In genomic region chr10:77358666-77359065, GRCh38 we compare ENCODE assay signal across 13 cellular contexts.
"Had no signal": no experiment of that assay in that cellular context is flagged by ENCODE, and none has a peak within 500 bp of the region (broad histone marks: within the 10 kb centered on the region; RNA-seq: fewer than 3 reads in every experiment).

No MANE protein-coding gene starts in this region.

- H3K9me3 Mint-ChIP-seq: activated T-cell treated with anti-CD3 and anti-CD28 coated beads, Interleukin-2, amount 50 U/mL, for 24 hours had no signal

- H3K27ac ChIP-seq: breast epithelium, right atrium auricular region, skin epidermis had no signal

- ATAC-seq: activated CD8-positive, alpha-beta memory T cell treated with anti-CD3 and anti-CD28 coated beads, Interleukin-2, amount 10 ng/mL, durations not matched to agents 7 days and 5 days; activated naive CD4-positive, alpha-beta T cell treated with anti-CD3 and anti-CD28 coated beads, Interleukin-2, amount 50 U/mL, for 72 hours; left ventricle myocardium superior; stimulated activated naive CD8-positive, alpha-beta T cell treated with anti-CD3 and anti-CD28 coated beads, Interleukin-15, amount 100 ng/mL, for 72 hours had no signal

- H3K36me3 ChIP-seq: breast epithelium, right atrium auricular region had no signal

- H3K36me3 Mint-ChIP-seq: activated CD8-positive, alpha-beta memory T cell treated with anti-CD3 and anti-CD28 coated beads, Interleukin-2, amount 10 ng/mL, durations not matched to agents 7 days and 5 days; activated naive CD4-positive, alpha-beta T cell treated with anti-CD3 and anti-CD28 coated beads, Interleukin-2, amount 50 U/mL, for 72 hours had no signal

- H3K4me3 ChIP-seq: breast epithelium, right atrium auricular region, skin epidermis had no signal

- H3K4me3 Mint-ChIP-seq: activated CD8-positive, alpha-beta memory T cell treated with anti-CD3 and anti-CD28 coated beads, Interleukin-2, amount 10 ng/mL, durations not matched to agents 7 days and 5 days; activated T-cell treated with anti-CD3 and anti-CD28 coated beads, Interleukin-2, amount 50 U/mL, for 24 hours; stimulated activated naive CD8-positive, alpha-beta T cell treated with anti-CD3 and anti-CD28 coated beads, Interleukin-15, amount 100 ng/mL, for 72 hours had no signal

- H3K9me3 ChIP-seq: breast epithelium, right atrium auricular region had no signal

- DNase-seq: activated CD4-positive, alpha-beta T cell treated with anti-CD3 and anti-CD28 coated beads for 1 hour; activated CD4-positive, alpha-beta T cell treated with anti-CD3 and anti-CD28 coated beads, Interleukin-2, amount 50 U/mL, for 48 hours; activated CD8-positive, alpha-beta memory T cell treated with anti-CD3 and anti-CD28 coated beads, Interleukin-2, amount 10 ng/mL, durations not matched to agents 7 days and 5 days; activated effector memory CD4-positive, alpha-beta T cell treated with anti-CD3 and anti-CD28 coated beads, Interleukin-2, amount 50 U/mL, for 16 hours; activated T-cell treated with anti-CD3 and anti-CD28 coated beads, Interleukin-2, amount 50 U/mL, for 24 hours; amniotic stem cell; left ventricle myocardium superior; stimulated activated CD4-positive, alpha-beta T cell treated with anti-CD3 and anti-CD28 coated beads, Interleukin-4, amount 100 ng/mL, for 4 hours; stimulated activated naive CD8-positive, alpha-beta T cell treated with anti-CD3 and anti-CD28 coated beads, Interleukin-15, amount 100 ng/mL, for 72 hours had no signal

- H3K4me1 Mint-ChIP-seq: activated CD8-positive, alpha-beta memory T cell treated with anti-CD3 and anti-CD28 coated beads, Interleukin-2, amount 10 ng/mL, durations not matched to agents 7 days and 5 days; stimulated activated naive CD8-positive, alpha-beta T cell treated with anti-CD3 and anti-CD28 coated beads, Interleukin-15, amount 100 ng/mL, for 72 hours had no signal

- H3K27me3 ChIP-seq: breast epithelium, right atrium auricular region had no signal

- H3K27ac Mint-ChIP-seq: activated CD8-positive, alpha-beta memory T cell treated with anti-CD3 and anti-CD28 coated beads, Interleukin-2, amount 10 ng/mL, durations not matched to agents 7 days and 5 days; activated naive CD4-positive, alpha-beta T cell treated with anti-CD3 and anti-CD28 coated beads, Interleukin-2, amount 50 U/mL, for 72 hours; activated T-cell treated with anti-CD3 and anti-CD28 coated beads, Interleukin-2, amount 50 U/mL, for 24 hours had no signal

- H3K27me3 Mint-ChIP-seq: activated CD8-positive, alpha-beta memory T cell treated with anti-CD3 and anti-CD28 coated beads, Interleukin-2, amount 10 ng/mL, durations not matched to agents 7 days and 5 days; activated T-cell treated with anti-CD3 and anti-CD28 coated beads, Interleukin-2, amount 50 U/mL, for 24 hours had no signal

- H3K4me1 ChIP-seq: breast epithelium, right atrium auricular region had no signal
